In genomic region chr7:45206266-45206665, GRCh38 we compare ENCODE assay signal across 10 cellular contexts. TPM values are rescaled to one million over a fixed set of nuclear protein-coding genes. Genes with fewer than 3 reads are reported as not detected.
"Had no signal": no experiment of that assay in that cellular context is flagged by ENCODE, and none has a peak within 500 bp of the region (broad histone marks: within the 10 kb centered on the region; RNA-seq: fewer than 3 reads in every experiment).

No MANE protein-coding gene starts in this region.

RNA-seq across cellular contexts. Expression of gene RAMP3, which starts 48.7 kb away (rescaled TPM):
- total RNA-seq: activated CD4-positive, alpha-beta memory T cell treated with anti-CD3 and anti-CD28 coated beads for 36 hours; activated CD4-positive, alpha-beta T cell treated with anti-CD3 and anti-CD28 coated beads for 36 hours; activated CD8-positive, alpha-beta memory T cell treated with anti-CD3 and anti-CD28 coated beads for 36 hours; activated CD8-positive, alpha-beta T cell treated with anti-CD3 and anti-CD28 coated beads for 36 hours; activated naive CD8-positive, alpha-beta T cell treated with anti-CD3 and anti-CD28 coated beads, Interleukin-2, amount 10 ng/mL, durations not matched to agents 7 days and 5 days; activated T-cell treated with anti-CD3 and anti-CD28 coated beads, Interleukin-2, amount 50 U/mL, for 4 hours; bronchial epithelial cell; cardiac muscle cell; chondrocyte; T-helper 1 cell treated with Interleukin-12 subunit alpha and Interleukin-12 subunit beta and Interleukin-4 antibody, amounts not matched to agents 30 ng/mL and 1 ng/mL, for 36 hours had no signal
- polyA plus RNA-seq: cardiac muscle cell had no signal
